ENCODE assay signal across 8 cellular contexts in the genomic region with DNA sequence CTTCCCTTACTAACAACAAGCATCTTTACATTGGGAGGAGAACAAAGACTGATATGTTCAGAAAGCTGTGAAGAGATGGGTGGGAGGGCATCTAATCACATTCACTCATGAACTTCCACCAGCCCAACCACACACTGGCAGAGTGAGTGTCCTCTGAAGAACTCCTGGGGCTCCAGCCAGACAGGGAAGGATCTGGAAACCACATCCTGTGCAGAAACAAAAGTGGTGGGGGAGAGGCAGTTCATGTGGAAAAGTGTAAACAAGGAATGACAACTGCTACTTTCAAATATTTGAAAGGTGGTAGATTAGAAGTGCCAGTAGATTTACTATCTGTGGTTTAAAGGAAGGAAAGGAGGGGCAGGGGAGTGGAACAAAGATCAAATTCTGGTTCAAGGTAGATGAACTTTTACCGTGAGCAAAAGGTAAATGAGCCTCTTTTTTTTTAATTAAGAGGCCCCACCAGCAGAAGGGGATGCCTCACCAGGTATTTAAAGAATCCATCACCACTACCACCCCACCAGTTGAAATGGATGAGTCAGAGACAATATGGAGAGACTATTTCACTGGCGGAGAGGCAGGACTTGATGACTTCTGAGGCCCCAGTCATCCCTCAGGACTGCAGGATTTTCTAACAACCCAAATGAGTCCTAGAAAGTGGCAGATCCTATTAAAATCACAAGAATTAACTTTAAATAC. TPM values are rescaled to one million over a fixed set of nuclear protein-coding genes. Genes with fewer than 3 reads are reported as not detected.
DNase-seq lines count a peak whose midpoint lies in the region; ATAC-seq, FAIRE-seq and TF ChIP-seq lines count a peak whose summit lies in the region.

No MANE protein-coding gene starts in this region.

- peaks cover 4 to 12% (median 9%) of the 10 kb centered on the region in 4 donors for H3K4me1 Mint-ChIP-seq in naive thymus-derived CD8-positive, alpha-beta T cell

- no peak for TF ChIP-seq CTCF in kidney (IDR thresholded peaks at IDR 0.05; ENCODE audit: borderline replicate concordance, extremely low read depth, insufficient read depth)
- no peak for TF ChIP-seq CTCF in Peyer's patch (IDR thresholded peaks at IDR 0.05)
- TF ChIP-seq CTCF in GM20000 (IDR thresholded peaks at IDR 0.05; ENCODE audit: extremely low read depth, missing control alignments), result no peak

- H3K27me3 ChIP-seq in Peyer's patch, result no peaks in the 10 kb centered on the region

- FAIRE-seq in kidney (lab: Jason Lieb, UNC), result no peak

- no peaks in the 10 kb centered on the region for H3K9me3 Mint-ChIP-seq in naive thymus-derived CD8-positive, alpha-beta T cell

- ATAC-seq in naive thymus-derived CD8-positive, alpha-beta T cell, result no peak
- no peak for ATAC-seq in HG02642 (IDR thresholded peaks at IDR 0.05; ENCODE audit: poor library complexity, unreplicated experiment)

- H3K36me3 ChIP-seq in kidney (ENCODE audit: control insufficient read depth in 1 of 2, insufficient read depth in 2 of 2, low read length in 2 of 2), result peaks cover 21 to 47% of the 10 kb centered on the region in 2 donors
- H3K36me3 ChIP-seq in Peyer's patch, result peaks cover 0 to 41% (median 0%) of the 10 kb centered on the region in 3 donors

- H3K27ac ChIP-seq in kidney (ENCODE audit: low read depth in 2 of 2, low read length in 2 of 2) (no peak overlapping the region), Peyer's patch (no peak overlapping the region)

- H3K9me3 ChIP-seq in kidney (ENCODE audit: control insufficient read depth in 1 of 2, low read length in 2 of 2), result no peaks in the 10 kb centered on the region
- no peaks in the 10 kb centered on the region for H3K9me3 ChIP-seq in Peyer's patch

- peaks cover 0 to 43% (median 3%) of the 10 kb centered on the region in 3 donors for H3K36me3 Mint-ChIP-seq in naive thymus-derived CD8-positive, alpha-beta T cell

- H3K4me1 ChIP-seq in kidney (ENCODE audit: control insufficient read depth in 1 of 2, insufficient read depth in 1 of 2, low read depth in 1 of 2, low read length in 2 of 2), result peaks cover 0 to 2% of the 10 kb centered on the region in 2 donors
- peaks cover 0 to 5% (median 0%) of the 10 kb centered on the region in 4 donors for H3K4me1 ChIP-seq in Peyer's patch

- peak overlapping the region in 9 of 10 donors; percentile 17 to 89 (median 44) for H3K27ac Mint-ChIP-seq in naive thymus-derived CD8-positive, alpha-beta T cell

- intact Hi-C loops in kidney (cut with DNase I), result no loop called here

- no peak overlapping the region for H3K9ac ChIP-seq in kidney (ENCODE audit: low read length in 2 of 2)

- H3K27me3 Mint-ChIP-seq in naive thymus-derived CD8-positive, alpha-beta T cell, result no peaks in the 10 kb centered on the region

- POLR2A ChIA-PET in naive thymus-derived CD8-positive, alpha-beta T cell (lab: Charles Lee), result no interaction called here

- DNase-seq in DMS153 treated with DMSO at 0.1 percent for 48 hours (lab: John Stamatoyannopoulos, UW; ENCODE audit: unreplicated experiment) (peak; percentile 77), NCI-H2029 treated with DMSO at 0.1 percent for 48 hours (lab: John Stamatoyannopoulos, UW) (peak; percentile 63), cerebellar cortex (ENCODE audit: low spot score) (peak; percentile 16), kidney (no peak), Peyer's patch (no peak), GM20000 (ENCODE audit: low spot score) (no peak)
- no peak for DNase-seq in naive thymus-derived CD8-positive, alpha-beta T cell

- no peak overlapping the region for H3K4me3 Mint-ChIP-seq in naive thymus-derived CD8-positive, alpha-beta T cell

- no peak for TF ChIP-seq POLR2A in Peyer's patch (IDR thresholded peaks at IDR 0.05)

- H3K4me3 ChIP-seq in kidney (ENCODE audit: low read length in 2 of 2) (no peak overlapping the region), Peyer's patch (no peak overlapping the region)

RNA-seq across cellular contexts. Expression of a gene that starts 34.5 kb away (rescaled TPM):
- 10 to 100 TPM; 13.2 to 14.7 TPM for total RNA-seq in naive thymus-derived CD8-positive, alpha-beta T cell
- polyA plus RNA-seq in naive thymus-derived CD8-positive, alpha-beta T cell, result 10 to 100 TPM; 17.3 to 21.2 (median 17.8) TPM
- total RNA-seq in kidney (73.2 TPM), Peyer's patch (100 to 1,000 TPM in 2 of 4 donors, 10 to 100 TPM in 2; 78.4 to 141 (median 110) TPM)
- polyA plus RNA-seq in kidney (ENCODE audit: insufficient read depth, low read depth, low replicate concordance), result 241 TPM

Comparison
In these comparisons a context has a peak if more than half of its experiments do, and no peak if none do; other contexts are left out.
1. DNase-seq: peak in DMS153 treated with DMSO at 0.1 percent for 48 hours (single experiment), NCI-H2029 treated with DMSO at 0.1 percent for 48 hours (single experiment) and cerebellar cortex (single experiment); none in naive thymus-derived CD8-positive, alpha-beta T cell (0 of 10), kidney (single experiment), Peyer's patch (0 of 3) and GM20000 (single experiment).